Comparison of ENCODE assay signal across 21 cellular contexts in the genomic region with DNA sequence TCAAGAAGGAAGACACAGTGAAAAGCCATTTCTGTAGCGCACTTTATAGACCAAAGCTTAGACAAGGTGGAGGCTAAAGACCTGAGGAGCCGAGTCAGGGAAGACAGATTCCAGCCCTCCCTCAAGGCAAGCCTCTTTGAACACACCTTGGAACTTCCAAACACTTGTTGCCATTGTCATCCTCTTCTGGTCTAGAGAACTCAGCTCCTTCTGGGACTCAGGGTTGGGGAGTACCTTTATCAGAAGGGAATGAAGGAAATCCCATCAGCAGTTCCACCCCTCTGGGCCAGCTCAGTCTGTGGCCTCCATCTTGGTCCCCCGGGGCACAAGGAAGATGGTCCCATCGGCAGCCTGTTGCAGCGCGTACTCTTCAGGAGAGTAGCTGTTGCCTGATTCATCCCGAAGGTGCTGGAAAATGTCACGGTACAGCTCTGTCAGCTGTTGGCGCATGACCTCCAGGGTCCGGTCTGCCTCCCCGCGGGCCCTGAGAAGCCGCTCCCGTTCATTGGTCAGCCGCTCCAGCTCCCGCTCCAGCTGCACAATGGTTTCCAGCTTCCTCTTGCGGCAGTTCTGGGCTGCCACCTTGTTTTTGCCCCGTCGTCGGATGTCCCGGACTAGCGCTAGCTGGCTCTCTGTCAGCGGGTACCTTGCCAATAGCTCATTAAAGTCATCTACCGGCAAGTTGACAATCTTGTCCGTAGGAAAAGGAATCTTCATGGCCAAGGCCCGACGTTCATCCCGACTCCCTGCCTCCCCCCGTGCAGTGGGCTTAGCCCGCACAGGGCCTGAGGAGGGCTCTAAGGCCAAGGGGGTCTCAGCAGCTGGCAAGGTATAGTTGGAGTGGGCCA. TPM values are rescaled to one million over a fixed set of nuclear protein-coding genes. Genes with fewer than 3 reads are reported as not detected.
A peak's percentile ranks its signal among the peaks of the same experiment; 100 is the strongest.
DNase-seq lines count a peak whose midpoint lies in the region; ATAC-seq and TF ChIP-seq lines count a peak whose summit lies in the region.
"Had no signal": no experiment of that assay in that cellular context is flagged by ENCODE, and none has a peak within 500 bp of the region (broad histone marks: within the 10 kb centered on the region; RNA-seq: fewer than 3 reads in every experiment).

No MANE protein-coding gene starts in this region.

- H3K4me2 ChIP-seq in osteoblast (ENCODE audit: insufficient read depth, low read length): no peak overlapping the region
- H3K4me2 ChIP-seq in hepatocyte: no peak overlapping the region

- intact Hi-C loops in left ventricle myocardium superior (cut with micrococcal nuclease): no loop called here
- intact Hi-C loops in right cardiac atrium (cut with DNase I): loop anchor here in 1 of 4 donors (10.0 kb wide), 1 partner anchor 72 kb away; a partner anchor contains a TSS

- CTCF ChIA-PET in RWPE1 (lab: Yijun Ruan, JAX): interaction anchor here (0.7 to 1.1 kb wide), 2 partner anchors 8 to 42 kb away, joined by 3 to 5 read pairs; no protein-coding TSS in a partner anchor

- TF ChIP-seq CTCF in RWPE1 (conservative IDR thresholded peaks at IDR 0.05; ENCODE audit: low read depth) (no peak), osteoblast (IDR thresholded peaks at IDR 0.05; ENCODE audit: extremely low read depth, low read depth, low read length) (no peak), hepatocyte (IDR thresholded peaks at IDR 0.05; ENCODE audit: poor library complexity) (no peak)

- H3K27ac ChIP-seq in right cardiac atrium (ENCODE audit: low read length) (no peak overlapping the region), RWPE1 (0 out of 2 replicates have a peak overlapping the region, but pooled peaks have one; percentile 1), osteoblast (ENCODE audit: low read depth, low read length) (no peak overlapping the region), hepatocyte (no peak overlapping the region)

- H3K36me3 ChIP-seq in osteoblast (ENCODE audit: insufficient read depth, low read length) (peaks cover 11% of the 10 kb centered on the region), hepatocyte (replicated peaks; ENCODE audit: insufficient read depth, low read depth) (no peaks in the 10 kb centered on the region)

- ATAC-seq in left ventricle myocardium superior (peak; percentile 49), right cardiac atrium (no peak), left lobe of liver (no peak), GM19452 (IDR thresholded peaks at IDR 0.05; ENCODE audit: unreplicated experiment) (no peak)
- ATAC-seq: HCT116 had no signal

- H3K9me3 ChIP-seq in right cardiac atrium (ENCODE audit: control insufficient read depth, low read length) (no peaks in the 10 kb centered on the region), osteoblast (ENCODE audit: low read depth, low read length) (no peaks in the 10 kb centered on the region), hepatocyte (ENCODE audit: low read depth) (no peaks in the 10 kb centered on the region)

- H3K4me3 ChIP-seq in right cardiac atrium (ENCODE audit: low read length): no peak overlapping the region
- H3K4me3 ChIP-seq in osteoblast (ENCODE audit: insufficient read depth, low read length): no peak overlapping the region
- H3K4me3 ChIP-seq in hepatocyte: no peak overlapping the region
- H3K4me3 ChIP-seq: SK-N-MC had no signal

- DNase-seq in left ventricle myocardium superior (peak; percentile 40), right cardiac atrium (no peak), RWPE1 (ENCODE audit: low spot score) (no peak), left lobe of liver (ENCODE audit: low spot score) (peak; percentile 42), osteoblast (ENCODE audit: insufficient read length, low spot score, missing footprints) (peak; percentile 37), NCI-H128 (lab: John Stamatoyannopoulos, UW; ENCODE audit: unreplicated experiment) (no peak), hepatocyte (ENCODE audit: low spot score) (no peak)
- DNase-seq: DMS53, GDM1, Karpas-422, NCI-H1048, NCI-H1436, NCI-H187 treated with DMSO at 0.1 percent for 48 hours, NCI-H2107, NCI-H446 treated with DMSO at 0.1 percent for 48 hours, NCI-H526 treated with DMSO at 0.1 percent for 48 hours, SHP77 had no signal

- no peaks in the 10 kb centered on the region for H3K9me2 ChIP-seq in hepatocyte (replicated peaks; ENCODE audit: insufficient read depth)

- H3K27me3 ChIP-seq in right cardiac atrium (ENCODE audit: control insufficient read depth, insufficient read depth) (no peaks in the 10 kb centered on the region), osteoblast (ENCODE audit: insufficient read depth, low read length) (no peaks in the 10 kb centered on the region), hepatocyte (no peaks in the 10 kb centered on the region)

- H3K79me2 ChIP-seq in osteoblast (ENCODE audit: insufficient read depth, low read length): no peaks in the 10 kb centered on the region
- H3K79me2 ChIP-seq in hepatocyte: no peaks in the 10 kb centered on the region

- H2AFZ ChIP-seq in osteoblast (ENCODE audit: low read length) (no peak overlapping the region), hepatocyte (no peak overlapping the region)

- H4K20me1 ChIP-seq in osteoblast (ENCODE audit: insufficient read depth, low read length) (peaks cover 6% of the 10 kb centered on the region), hepatocyte (ENCODE audit: insufficient read depth, poor library complexity, severe bottlenecking) (peaks cover 3% of the 10 kb centered on the region)

- 85% methylated on average over 30 of the region's 30 CpGs for WGBS in right cardiac atrium
- 95% methylated on average over 30 of the region's 30 CpGs for WGBS in hepatocyte (ENCODE audit: low lambda C conversion rate, missing lambda C conversion rate)

- POLR2A ChIA-PET in RWPE1 (lab: Yijun Ruan, JAX; ENCODE audit: low non-redundant PET): interaction anchor here (0.9 kb wide), 1 partner anchor 12 kb away, joined by 3 read pairs; a partner anchor contains a TSS

- H3K4me1 ChIP-seq in right cardiac atrium (ENCODE audit: control insufficient read depth, insufficient read depth, low read length) (no peaks in the 10 kb centered on the region), osteoblast (ENCODE audit: insufficient read depth, low read length) (no peaks in the 10 kb centered on the region), hepatocyte (ENCODE audit: insufficient read depth) (no peaks in the 10 kb centered on the region)

RNA-seq across cellular contexts. Expression of a gene that starts 8.5 kb away (rescaled TPM):
- total RNA-seq in left ventricle myocardium superior (0.74 TPM), right cardiac atrium (under 1 TPM; 0.28 to 0.97 (median 0.37) TPM), left lobe of liver (0.68 TPM), osteoblast (1.4 and 2.7 TPM in 2 replicates), hepatocyte (0.44 TPM in 1 of 2 replicates, not detected in the other)
- polyA plus RNA-seq in right cardiac atrium (0.32 TPM), hepatocyte (0.83 TPM in 1 of 2 replicates, not detected in the other)
- total RNA-seq: A673 had no signal

RNA-seq across cellular contexts. Expression of a gene that starts 11.8 kb away (rescaled TPM):
- total RNA-seq in left ventricle myocardium superior: 450 TPM
- total RNA-seq in right cardiac atrium: 100 to 1,000 TPM; 425 to 572 (median 530) TPM
- polyA plus RNA-seq in right cardiac atrium: 405 TPM
- 144 TPM for total RNA-seq in left lobe of liver
- 217 and 232 TPM in 2 replicates for total RNA-seq in osteoblast
- total RNA-seq in hepatocyte: 467 and 721 TPM in 2 replicates
- polyA plus RNA-seq in hepatocyte: 482 and 531 TPM in 2 replicates

RNA-seq across cellular contexts. Expression of a gene that starts 12.4 kb away (rescaled TPM):
- total RNA-seq in left ventricle myocardium superior: 48.0 TPM
- total RNA-seq in right cardiac atrium: 10 to 100 TPM; 55.1 to 68.2 (median 57.1) TPM
- 23.0 TPM for polyA plus RNA-seq in right cardiac atrium
- total RNA-seq in left lobe of liver: 21.9 TPM
- total RNA-seq in osteoblast: 37.1 and 37.6 TPM in 2 replicates
- 58.2 and 60.1 TPM in 2 replicates for total RNA-seq in hepatocyte
- polyA plus RNA-seq in hepatocyte: 21.9 and 23.3 TPM in 2 replicates

RNA-seq across cellular contexts. Expression of a gene that starts 32.6 kb away (rescaled TPM):
- 114 TPM for total RNA-seq in left ventricle myocardium superior
- 100 to 1,000 TPM; 103 to 120 (median 119) TPM for total RNA-seq in right cardiac atrium
- 112 TPM for polyA plus RNA-seq in right cardiac atrium
- total RNA-seq in left lobe of liver: 71.7 TPM
- total RNA-seq in osteoblast: 96.9 and 104 TPM in 2 replicates
- total RNA-seq in hepatocyte: 164 and 220 TPM in 2 replicates
- 207 and 224 TPM in 2 replicates for polyA plus RNA-seq in hepatocyte

Comparison
In these comparisons a context has a peak if more than half of its experiments do, and no peak if none do; other contexts are left out.
1. DNase-seq: peak in left ventricle myocardium superior (single experiment), left lobe of liver (single experiment) and osteoblast (single experiment); none in right cardiac atrium (0 of 3), RWPE1 (single experiment), NCI-H128 (single experiment) and hepatocyte (single experiment).